Comparison of ENCODE assay signal across 33 cellular contexts in the genomic region with DNA sequence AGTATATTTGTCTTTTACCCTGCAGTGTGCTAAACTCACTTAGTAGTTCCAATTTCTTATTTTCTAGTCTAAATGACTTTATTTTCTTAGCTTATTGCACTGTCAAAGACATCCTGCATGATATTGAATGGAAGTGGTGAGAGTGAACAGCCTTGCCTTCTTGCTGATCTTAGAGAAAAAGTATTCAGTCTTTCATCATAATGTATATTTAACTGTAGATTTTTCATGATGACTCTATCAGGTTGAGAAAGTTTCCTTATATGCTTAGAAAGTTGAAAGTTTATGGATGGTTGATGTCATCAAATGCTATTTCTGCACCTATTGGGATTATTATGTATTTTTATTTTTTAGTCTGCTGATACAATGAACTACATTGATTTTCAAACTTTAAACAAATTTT. TPM values are rescaled to one million over a fixed set of nuclear protein-coding genes. Genes with fewer than 3 reads are reported as not detected.
"Had no signal": no experiment of that assay in that cellular context is flagged by ENCODE, and none has a peak within 500 bp of the region (broad histone marks: within the 10 kb centered on the region; RNA-seq: fewer than 3 reads in every experiment).

No MANE protein-coding gene starts in this region.

- H3K36me3 ChIP-seq: ascending aorta had no signal

- H3K9me3 ChIP-seq: ascending aorta had no signal

- DNase-seq: activated B cell treated with CpG ODN at 0.5 μM for 24 hours; activated CD4-positive, alpha-beta memory T cell treated with anti-CD3 and anti-CD28 coated beads, Interleukin-2, amount 10 ng/mL, durations not matched to agents 7 days and 5 days; activated CD4-positive, alpha-beta T cell treated with anti-CD3 and anti-CD28 coated beads for 4 hours; activated CD4-positive, alpha-beta T cell treated with anti-CD3 and anti-CD28 coated beads, Interleukin-2, amount 10 ng/mL, durations not matched to agents 24 days and 14 days; activated CD4-positive, alpha-beta T cell treated with anti-CD3 and anti-CD28 coated beads, Interleukin-2, amount 50 U/mL, for 1 hour; activated CD4-positive, alpha-beta T cell treated with anti-CD3 and anti-CD28 coated beads, Interleukin-2, amount 50 U/mL, for 4 hours; activated CD4-positive, CD25-positive, alpha-beta regulatory T cell treated with anti-CD3 and anti-CD28 coated beads, Interleukin-2, amount 50 U/mL, for 72 hours; activated CD8-positive, alpha-beta memory T cell treated with anti-CD3 and anti-CD28 coated beads for 24 hours; activated CD8-positive, alpha-beta memory T cell treated with anti-CD3 and anti-CD28 coated beads, Interleukin-2, amount 10 ng/mL, durations not matched to agents 7 days and 5 days; activated CD8-positive, alpha-beta memory T cell treated with anti-CD3 and anti-CD28 coated beads, Interleukin-2, amount 50 U/mL, for 48 hours; activated CD8-positive, alpha-beta T cell treated with anti-CD3 and anti-CD28 coated beads, Interleukin-2, amount 10 ng/mL, durations not matched to agents 7 days and 5 days; activated effector memory CD4-positive, alpha-beta T cell treated with Interleukin-2 at 50 U/mL for 16 hours; activated gamma-delta T cell; activated naive CD4-positive, alpha-beta T cell treated with anti-CD3 and anti-CD28 coated beads, Interleukin-2, amount 10 ng/mL, durations not matched to agents 7 days and 5 days; activated naive CD4-positive, alpha-beta T cell treated with Interleukin-2 at 50 U/mL for 16 hours; activated naive CD8-positive, alpha-beta T cell treated with anti-CD3 and anti-CD28 coated beads, Interleukin-2, amount 10 ng/mL, durations not matched to agents 7 days and 5 days; activated naive CD8-positive, alpha-beta T cell treated with anti-CD3 and anti-CD28 coated beads, Interleukin-2, amount 50 U/mL, for 24 hours; activated T-cell treated with anti-CD3 and anti-CD28 coated beads, Interleukin-2, amount 50 U/mL, for 24 hours; activated T-cell treated with anti-CD3 and anti-CD28 coated beads, Interleukin-2, amount 50 U/mL, for 48 hours; amygdala; anterior cingulate cortex; central memory CD4-positive, alpha-beta T cell; T-helper 1 cell; T-helper 2 cell; T-helper 9 cell had no signal

- H3K27ac Mint-ChIP-seq: activated B cell treated with CpG ODN at 0.5 μM for 24 hours; activated CD4-positive, alpha-beta memory T cell treated with anti-CD3 and anti-CD28 coated beads, Interleukin-2, amount 10 ng/mL, durations not matched to agents 7 days and 5 days; activated CD4-positive, alpha-beta T cell treated with anti-CD3 and anti-CD28 coated beads, Interleukin-2, amount 10 ng/mL, durations not matched to agents 24 days and 14 days; activated CD8-positive, alpha-beta memory T cell treated with anti-CD3 and anti-CD28 coated beads, Interleukin-2, amount 10 ng/mL, durations not matched to agents 7 days and 5 days; activated CD8-positive, alpha-beta T cell treated with anti-CD3 and anti-CD28 coated beads, Interleukin-2, amount 10 ng/mL, durations not matched to agents 7 days and 5 days; activated naive CD4-positive, alpha-beta T cell treated with anti-CD3 and anti-CD28 coated beads, Interleukin-2, amount 10 ng/mL, durations not matched to agents 7 days and 5 days; activated naive CD4-positive, alpha-beta T cell treated with anti-CD3 and anti-CD28 coated beads, Interleukin-2, amount 50 U/mL, for 24 hours; activated naive CD8-positive, alpha-beta T cell; activated naive CD8-positive, alpha-beta T cell treated with anti-CD3 and anti-CD28 coated beads, Interleukin-2, amount 10 ng/mL, durations not matched to agents 7 days and 5 days; activated naive CD8-positive, alpha-beta T cell treated with anti-CD3 and anti-CD28 coated beads, Interleukin-2, amount 50 U/mL, for 24 hours; activated T-cell treated with anti-CD3 and anti-CD28 coated beads, Interleukin-2, amount 50 U/mL, for 24 hours; activated T-helper 2 cell treated with anti-CD3 and anti-CD28 coated beads, Interferon-gamma antibody, Interleukin-2, Interleukin-4, amounts not matched to agents 10 μg/mL and 5 μg/mL and 100 μg/mL, durations not matched to agents 14 hours and 24 hours and 36 hours; brain; T-helper 1 cell treated with Interleukin-12 subunit alpha and Interleukin-12 subunit beta and Interleukin-4 antibody, amounts not matched to agents 30 μg/mL and 1 μg/mL, for 36 hours; T-helper 2 cell treated with Interferon-gamma antibody and Interleukin-4, amounts not matched to agents 5 μg/mL and 100 μg/mL, for 36 hours had no signal

- H3K27ac ChIP-seq: ascending aorta, VCaP had no signal

- ATAC-seq: activated CD8-positive, alpha-beta memory T cell treated with anti-CD3 and anti-CD28 coated beads, Interleukin-2, amount 10 ng/mL, durations not matched to agents 7 days and 5 days; activated CD8-positive, alpha-beta T cell treated with anti-CD3 and anti-CD28 coated beads, Interleukin-2, amount 10 ng/mL, durations not matched to agents 7 days and 5 days; activated naive CD8-positive, alpha-beta T cell treated with anti-CD3 and anti-CD28 coated beads, Interleukin-2, amount 50 U/mL, for 24 hours had no signal

- H3K9me3 Mint-ChIP-seq: activated CD4-positive, alpha-beta memory T cell treated with anti-CD3 and anti-CD28 coated beads, Interleukin-2, amount 10 ng/mL, durations not matched to agents 7 days and 5 days; activated CD4-positive, alpha-beta T cell treated with anti-CD3 and anti-CD28 coated beads, Interleukin-2, amount 10 ng/mL, durations not matched to agents 24 days and 14 days; activated naive CD4-positive, alpha-beta T cell treated with anti-CD3 and anti-CD28 coated beads, Interleukin-2, amount 10 ng/mL, durations not matched to agents 7 days and 5 days; activated naive CD4-positive, alpha-beta T cell treated with anti-CD3 and anti-CD28 coated beads, Interleukin-2, amount 50 U/mL, for 24 hours; activated naive CD8-positive, alpha-beta T cell treated with anti-CD3 and anti-CD28 coated beads, Interleukin-2, amount 10 ng/mL, durations not matched to agents 7 days and 5 days; activated T-cell treated with anti-CD3 and anti-CD28 coated beads, Interleukin-2, amount 50 U/mL, for 24 hours; activated T-helper 2 cell treated with anti-CD3 and anti-CD28 coated beads, Interferon-gamma antibody, Interleukin-2, Interleukin-4, amounts not matched to agents 10 μg/mL and 5 μg/mL and 100 μg/mL, durations not matched to agents 14 hours and 24 hours and 36 hours; T-helper 1 cell treated with Interleukin-12 subunit alpha and Interleukin-12 subunit beta and Interleukin-4 antibody, amounts not matched to agents 30 μg/mL and 1 μg/mL, for 36 hours; T-helper 2 cell treated with Interferon-gamma antibody and Interleukin-4, amounts not matched to agents 5 μg/mL and 100 μg/mL, for 36 hours had no signal

- H3K27me3 ChIP-seq: ascending aorta had no signal

- H3K27me3 Mint-ChIP-seq: activated B cell treated with CpG ODN at 0.5 μM for 24 hours; activated CD4-positive, alpha-beta memory T cell treated with anti-CD3 and anti-CD28 coated beads, Interleukin-2, amount 10 ng/mL, durations not matched to agents 7 days and 5 days; activated CD4-positive, alpha-beta T cell treated with anti-CD3 and anti-CD28 coated beads, Interleukin-2, amount 10 ng/mL, durations not matched to agents 24 days and 14 days; activated CD8-positive, alpha-beta memory T cell treated with anti-CD3 and anti-CD28 coated beads, Interleukin-2, amount 10 ng/mL, durations not matched to agents 7 days and 5 days; activated naive CD4-positive, alpha-beta T cell treated with anti-CD3 and anti-CD28 coated beads, Interleukin-2, amount 10 ng/mL, durations not matched to agents 7 days and 5 days; activated naive CD8-positive, alpha-beta T cell; activated naive CD8-positive, alpha-beta T cell treated with anti-CD3 and anti-CD28 coated beads, Interleukin-2, amount 10 ng/mL, durations not matched to agents 7 days and 5 days; activated naive CD8-positive, alpha-beta T cell treated with anti-CD3 and anti-CD28 coated beads, Interleukin-2, amount 50 U/mL, for 24 hours; activated T-cell treated with anti-CD3 and anti-CD28 coated beads, Interleukin-2, amount 50 U/mL, for 24 hours; brain had no signal

- H3K4me1 ChIP-seq: ascending aorta had no signal

- H3K4me1 Mint-ChIP-seq: activated B cell treated with CpG ODN at 0.5 μM for 24 hours; activated CD4-positive, alpha-beta memory T cell treated with anti-CD3 and anti-CD28 coated beads, Interleukin-2, amount 10 ng/mL, durations not matched to agents 7 days and 5 days; activated CD8-positive, alpha-beta memory T cell treated with anti-CD3 and anti-CD28 coated beads, Interleukin-2, amount 10 ng/mL, durations not matched to agents 7 days and 5 days; activated naive CD4-positive, alpha-beta T cell treated with anti-CD3 and anti-CD28 coated beads, Interleukin-2, amount 10 ng/mL, durations not matched to agents 7 days and 5 days; activated naive CD4-positive, alpha-beta T cell treated with anti-CD3 and anti-CD28 coated beads, Interleukin-2, amount 50 U/mL, for 24 hours; activated naive CD8-positive, alpha-beta T cell treated with anti-CD3 and anti-CD28 coated beads, Interleukin-2, amount 10 ng/mL, durations not matched to agents 7 days and 5 days; brain had no signal

- H3K4me3 ChIP-seq: ascending aorta had no signal

- H3K36me3 Mint-ChIP-seq: activated CD8-positive, alpha-beta memory T cell treated with anti-CD3 and anti-CD28 coated beads, Interleukin-2, amount 10 ng/mL, durations not matched to agents 7 days and 5 days; activated naive CD4-positive, alpha-beta T cell treated with anti-CD3 and anti-CD28 coated beads, Interleukin-2, amount 10 ng/mL, durations not matched to agents 7 days and 5 days; activated naive CD4-positive, alpha-beta T cell treated with anti-CD3 and anti-CD28 coated beads, Interleukin-2, amount 50 U/mL, for 24 hours; activated naive CD8-positive, alpha-beta T cell; activated naive CD8-positive, alpha-beta T cell treated with anti-CD3 and anti-CD28 coated beads, Interleukin-2, amount 10 ng/mL, durations not matched to agents 7 days and 5 days; brain had no signal

- H3K4me3 Mint-ChIP-seq: activated B cell treated with CpG ODN at 0.5 μM for 24 hours; activated CD4-positive, alpha-beta memory T cell treated with anti-CD3 and anti-CD28 coated beads, Interleukin-2, amount 10 ng/mL, durations not matched to agents 7 days and 5 days; activated CD4-positive, alpha-beta T cell treated with anti-CD3 and anti-CD28 coated beads, Interleukin-2, amount 10 ng/mL, durations not matched to agents 24 days and 14 days; activated CD8-positive, alpha-beta memory T cell treated with anti-CD3 and anti-CD28 coated beads, Interleukin-2, amount 10 ng/mL, durations not matched to agents 7 days and 5 days; activated CD8-positive, alpha-beta T cell treated with anti-CD3 and anti-CD28 coated beads, Interleukin-2, amount 10 ng/mL, durations not matched to agents 7 days and 5 days; activated naive CD4-positive, alpha-beta T cell treated with anti-CD3 and anti-CD28 coated beads, Interleukin-2, amount 10 ng/mL, durations not matched to agents 7 days and 5 days; activated naive CD4-positive, alpha-beta T cell treated with anti-CD3 and anti-CD28 coated beads, Interleukin-2, amount 50 U/mL, for 24 hours; activated naive CD8-positive, alpha-beta T cell; activated naive CD8-positive, alpha-beta T cell treated with anti-CD3 and anti-CD28 coated beads, Interleukin-2, amount 10 ng/mL, durations not matched to agents 7 days and 5 days; activated naive CD8-positive, alpha-beta T cell treated with anti-CD3 and anti-CD28 coated beads, Interleukin-2, amount 50 U/mL, for 24 hours; activated T-cell treated with anti-CD3 and anti-CD28 coated beads, Interleukin-2, amount 50 U/mL, for 24 hours; brain; T-helper 1 cell treated with Interleukin-12 subunit alpha and Interleukin-12 subunit beta and Interleukin-4 antibody, amounts not matched to agents 30 μg/mL and 1 μg/mL, for 36 hours; T-helper 2 cell treated with Interferon-gamma antibody and Interleukin-4, amounts not matched to agents 5 μg/mL and 100 μg/mL, for 36 hours had no signal

RNA-seq across cellular contexts. Expression of gene COL3A1, which starts 21.3 kb away (rescaled TPM):
- total RNA-seq: activated B cell treated with CpG ODN at 0.5 μM for 24 hours; activated CD4-positive, alpha-beta memory T cell treated with anti-CD3 and anti-CD28 coated beads, Interleukin-2, amount 10 ng/mL, durations not matched to agents 7 days and 5 days; activated CD4-positive, alpha-beta T cell treated with anti-CD3 and anti-CD28 coated beads, Interleukin-2, amount 10 ng/mL, durations not matched to agents 24 days and 14 days; activated CD8-positive, alpha-beta T cell treated with anti-CD3 and anti-CD28 coated beads, Interleukin-2, amount 10 ng/mL, durations not matched to agents 7 days and 5 days; activated naive CD8-positive, alpha-beta T cell treated with anti-CD3 and anti-CD28 coated beads, Interleukin-2, amount 10 ng/mL, durations not matched to agents 7 days and 5 days had no signal
